Comparison of ENCODE assay signal across 26 cellular contexts in the genomic region with DNA sequence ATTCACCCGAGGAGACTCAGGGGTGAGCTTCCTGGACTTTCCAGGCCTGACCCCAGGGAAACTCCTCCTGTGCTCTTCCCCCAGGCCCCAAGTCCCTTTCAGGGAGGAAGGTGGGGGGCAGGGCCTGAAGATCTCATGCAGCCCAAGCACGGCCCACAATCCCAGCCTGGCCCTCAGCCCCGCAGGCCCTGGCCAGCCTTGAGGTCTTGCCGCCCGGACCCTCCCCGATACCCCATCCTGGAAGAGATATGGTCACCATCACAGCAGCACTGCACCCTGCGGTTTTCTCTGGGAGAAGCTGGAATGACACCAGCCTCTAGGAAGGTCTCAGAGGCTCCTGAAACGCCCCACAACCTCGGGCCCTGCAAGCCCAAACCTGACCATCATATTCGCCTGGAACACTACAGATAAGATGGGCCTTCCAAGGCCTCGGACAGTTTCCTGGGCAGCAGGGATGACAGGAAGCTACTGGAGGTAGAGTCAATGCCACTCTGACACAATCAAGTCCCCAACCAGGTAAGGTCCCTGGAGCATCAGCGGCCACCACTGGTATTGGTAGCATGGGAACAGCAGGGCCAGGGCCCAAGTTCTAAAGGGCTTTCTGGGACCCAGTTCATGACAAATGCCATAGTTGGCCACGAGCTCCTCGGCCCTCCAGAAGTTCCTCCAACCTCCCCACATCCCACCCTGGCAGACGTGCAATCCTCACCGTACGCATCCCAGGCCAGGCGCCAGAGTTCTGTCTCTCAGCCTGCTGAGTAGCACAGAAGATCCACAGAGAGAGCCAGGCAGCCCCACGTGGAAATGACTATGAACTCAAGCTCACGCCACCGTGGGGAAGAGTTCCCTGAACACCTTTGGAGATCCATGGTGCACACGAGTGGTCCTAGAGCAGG. TPM values are rescaled to one million over a fixed set of nuclear protein-coding genes. Genes with fewer than 3 reads are reported as not detected.
DNase-seq lines count a peak whose midpoint lies in the region; ATAC-seq and TF ChIP-seq lines count a peak whose summit lies in the region.
"Had no signal": no experiment of that assay in that cellular context is flagged by ENCODE, and none has a peak within 500 bp of the region (broad histone marks: within the 10 kb centered on the region; RNA-seq: fewer than 3 reads in every experiment).

No MANE protein-coding gene starts in this region.

- TF ChIP-seq CTCF in RWPE1 (conservative IDR thresholded peaks at IDR 0.05; ENCODE audit: low read depth): no peak
- TF ChIP-seq CTCF in right lobe of liver (IDR thresholded peaks at IDR 0.05): no peak
- no peak for TF ChIP-seq CTCF in suprapubic skin (IDR thresholded peaks at IDR 0.05)

- no peak for ATAC-seq in right lobe of liver
- ATAC-seq in HG03039 (IDR thresholded peaks at IDR 0.05; ENCODE audit: unreplicated experiment): no peak
- no peak for ATAC-seq in left colon
- ATAC-seq in HG03025 (IDR thresholded peaks at IDR 0.05; ENCODE audit: low FRiP score, unreplicated experiment): no peak
- ATAC-seq: activated CD8-positive, alpha-beta T cell treated with anti-CD3 and anti-CD28 coated beads for 36 hours; stimulated activated effector memory CD8-positive, alpha-beta T cell treated with anti-CD3 and anti-CD28 coated beads, Interleukin-12 subunit alpha, Interleukin-12 subunit beta, amount 100 ng/mL, for 72 hours had no signal

- H3K4me3 ChIP-seq in duodenal mucosa (ENCODE audit: low read depth in 1 of 2, low read length in 2 of 2): no peak overlapping the region
- peak overlapping the region in 1 of 3 donors; percentile 21 for H3K4me3 ChIP-seq in right lobe of liver
- peak overlapping the region; percentile 92 for H3K4me3 ChIP-seq in suprapubic skin
- H3K4me3 ChIP-seq: BLaER1 treated with 17β-estradiol and CSF1 and Interleukin-3, amounts not matched to agents 10 nM and 100 nM; lung; smooth muscle cell had no signal

- H3K27me3 ChIP-seq in duodenal mucosa (ENCODE audit: control insufficient read depth in 1 of 2, insufficient read depth in 2 of 2, low read length in 2 of 2) (no peaks in the 10 kb centered on the region), right lobe of liver (no peaks in the 10 kb centered on the region), suprapubic skin (no peaks in the 10 kb centered on the region)
- H3K27me3 ChIP-seq: BLaER1 treated with 17β-estradiol and CSF1 and Interleukin-3, amounts not matched to agents 10 nM and 100 nM had no signal

- peak; percentile 28 for TF ChIP-seq POLR2A in right lobe of liver (IDR thresholded peaks at IDR 0.05)
- no peak for TF ChIP-seq POLR2A in suprapubic skin (IDR thresholded peaks at IDR 0.05)

- intact Hi-C loops in right lobe of liver (cut with DNase I) (no loop called here), left colon (cut with DNase I, micrococcal nuclease) (no loop called here)

- POLR2A ChIA-PET in RWPE1 (lab: Yijun Ruan, JAX; ENCODE audit: low non-redundant PET): interaction anchor here (0.5 kb wide), 1 partner anchor 9 kb away, joined by 3 read pairs; a partner anchor contains a TSS

- H3K9ac ChIP-seq in duodenal mucosa (ENCODE audit: low read depth in 1 of 2, low read length in 2 of 2): peak overlapping the region; percentile 18 to 48

- 29% methylated on average over 10 of the region's 22 CpGs for WGBS in right lobe of liver (ENCODE audit: insufficient coverage, low coverage, low lambda C conversion rate, missing lambda C conversion rate)
- 62% methylated on average over 14 of the region's 22 CpGs for WGBS in suprapubic skin

- H3K36me3 ChIP-seq in duodenal mucosa (ENCODE audit: control insufficient read depth in 1 of 2, insufficient read depth in 2 of 2, low read length in 2 of 2) (peaks cover 0 to 7% of the 10 kb centered on the region in 2 donors), right lobe of liver (peaks cover 0 to 4% (median 0%) of the 10 kb centered on the region in 4 donors), suprapubic skin (no peaks in the 10 kb centered on the region)
- H3K36me3 ChIP-seq: BLaER1 treated with 17β-estradiol and CSF1 and Interleukin-3, amounts not matched to agents 10 nM and 100 nM; neutrophil had no signal

- H3K9me3 ChIP-seq in duodenal mucosa (ENCODE audit: control insufficient read depth in 1 of 2, low read length in 2 of 2) (no peaks in the 10 kb centered on the region), right lobe of liver (no peaks in the 10 kb centered on the region), suprapubic skin (no peaks in the 10 kb centered on the region)
- H3K9me3 ChIP-seq: BLaER1 treated with 17β-estradiol and CSF1 and Interleukin-3, amounts not matched to agents 10 nM and 100 nM; Caco-2; neutrophil had no signal

- no peak for TF ChIP-seq EP300 in suprapubic skin (IDR thresholded peaks at IDR 0.05)

- peak overlapping the region; percentile 100 for H3K27ac ChIP-seq in RWPE1
- H3K27ac ChIP-seq in duodenal mucosa (ENCODE audit: low read depth, low read length): peak overlapping the region; percentile 58
- H3K27ac ChIP-seq in right lobe of liver: peak overlapping the region; percentile 90 to 99 (median 98)
- H3K27ac ChIP-seq in suprapubic skin: peak overlapping the region; percentile 98
- H3K27ac ChIP-seq: neutrophil had no signal

- DNase-seq in RWPE1 (ENCODE audit: low spot score) (no peak), right lobe of liver (peak; percentile 57 to 65 (median 62)), suprapubic skin (ENCODE audit: low spot score in 2 of 2) (peak in 1 of 2 donors; percentile 54), putamen (ENCODE audit: low spot score) (no peak), left colon (no peak)
- DNase-seq: ACHN; activated CD4-positive, CD25-positive, alpha-beta regulatory T cell; activated CD8-positive, alpha-beta T cell treated with anti-CD3 and anti-CD28 coated beads for 36 hours; activated effector memory CD4-positive, alpha-beta T cell treated with Interleukin-2 at 50 U/mL for 16 hours; activated naive CD8-positive, alpha-beta T cell treated with anti-CD3 and anti-CD28 coated beads for 36 hours; Caco-2; DMS79; GF-D8; HCEC 1CT; NCI-H1092 treated with DMSO at 0.1 percent for 48 hours; NCI-H774; substantia nigra; T-helper 9 cell had no signal

- H3K4me1 ChIP-seq in duodenal mucosa (ENCODE audit: control insufficient read depth in 1 of 2, insufficient read depth in 2 of 2, low read length in 2 of 2): peaks cover 92 to 94% of the 10 kb centered on the region in 2 donors
- peaks cover 0 to 96% (median 43%) of the 10 kb centered on the region in 4 donors for H3K4me1 ChIP-seq in right lobe of liver
- H3K4me1 ChIP-seq in suprapubic skin: peaks cover 94% of the 10 kb centered on the region

- CTCF ChIA-PET in RWPE1 (lab: Yijun Ruan, JAX): interaction anchor here (0.7 to 1.7 kb wide), 2 partner anchors 9 to 113 kb away, joined by 3 to 13 read pairs; a partner anchor contains a TSS

RNA-seq across cellular contexts. Expression of a gene that starts 8.6 kb away (rescaled TPM):
- total RNA-seq in right lobe of liver (100 to 1,000 TPM; 260 to 452 (median 415) TPM), suprapubic skin (100 to 1,000 TPM; 258 to 892 (median 636) TPM), left colon (100 to 1,000 TPM; 159 to 184 TPM)

Comparison
In these comparisons a context has a peak if more than half of its experiments do, and no peak if none do; other contexts are left out.
1. DNase-seq: peak in right lobe of liver (3 of 3); none in RWPE1 (single experiment), putamen (single experiment) and left colon (0 of 2).
2. Peak in every context shown above with its lines, with median percentiles within 50 percentile points of each other: H3K27ac ChIP-seq.